26 cellular contexts compared by ENCODE assay signal in the genomic region with DNA sequence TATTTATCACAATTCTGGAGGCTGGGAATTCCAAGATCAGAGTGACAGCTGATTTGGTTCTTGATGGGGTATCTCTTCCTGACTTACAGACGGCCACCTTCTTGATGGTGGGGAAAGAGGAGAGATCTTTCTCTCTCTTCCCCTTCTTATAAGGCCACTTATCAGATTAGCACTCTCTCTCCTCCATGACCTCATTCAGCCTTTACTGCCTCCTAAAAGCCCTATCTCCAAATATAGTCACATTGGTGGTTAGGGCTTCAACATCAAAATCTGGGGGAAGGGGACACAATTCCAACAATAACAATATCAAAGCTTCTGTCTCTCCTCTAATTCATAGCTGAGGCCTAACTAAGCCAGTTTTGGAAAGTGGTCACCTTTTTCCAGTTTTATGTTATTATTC.
"Had no signal": no experiment of that assay in that cellular context is flagged by ENCODE, and none has a peak within 500 bp of the region (broad histone marks: within the 10 kb centered on the region; RNA-seq: fewer than 3 reads in every experiment).

No MANE protein-coding gene starts in this region.

- H3K9me3 ChIP-seq: left lung, upper lobe of right lung had no signal

- H3K4me1 ChIP-seq: upper lobe of right lung had no signal

- H3K4me3 ChIP-seq: left lung, lung, upper lobe of right lung had no signal

- H3K27ac ChIP-seq: foreskin keratinocyte, left lung, upper lobe of right lung, VCaP had no signal

- ATAC-seq: activated CD4-positive, CD25-positive, alpha-beta regulatory T cell treated with anti-CD3 and anti-CD28 coated beads, Interleukin-2, amount 50 U/mL, for 24 hours; activated CD8-positive, alpha-beta memory T cell treated with anti-CD3 and anti-CD28 coated beads, Interleukin-2, amount 10 ng/mL, durations not matched to agents 7 days and 5 days; activated CD8-positive, alpha-beta T cell treated with anti-CD3 and anti-CD28 coated beads for 36 hours; foreskin keratinocyte; naive thymus-derived CD4-positive, alpha-beta T cell; stimulated activated naive CD8-positive, alpha-beta T cell treated with anti-CD3 and anti-CD28 coated beads, Interleukin-15, Interleukin-2, amounts not matched to agents 100 U/mL and 50 U/mL, for 24 hours; T-helper 17 cell had no signal

- H3K27ac Mint-ChIP-seq: activated CD4-positive, alpha-beta T cell treated with anti-CD3 and anti-CD28 coated beads, Interleukin-2, amount 10 ng/mL, durations not matched to agents 7 days and 5 days; activated CD8-positive, alpha-beta memory T cell treated with anti-CD3 and anti-CD28 coated beads, Interleukin-2, amount 10 ng/mL, durations not matched to agents 7 days and 5 days; activated CD8-positive, alpha-beta T cell treated with anti-CD3 and anti-CD28 coated beads for 36 hours; activated naive CD4-positive, alpha-beta T cell treated with anti-CD3 and anti-CD28 coated beads, Interleukin-2, amount 50 U/mL, for 24 hours; immature natural killer cell; progenitor cell of endocrine pancreas; T-helper 17 cell had no signal

- H3K36me3 Mint-ChIP-seq: immature natural killer cell had no signal

- H3K27me3 ChIP-seq: brain microvascular endothelial cell, foreskin keratinocyte, left lung, upper lobe of right lung had no signal

- H3K4me1 Mint-ChIP-seq: neural crest cell had no signal

- H3K36me3 ChIP-seq: brain microvascular endothelial cell, left lung, upper lobe of right lung had no signal

- H3K4me3 Mint-ChIP-seq: activated CD4-positive, alpha-beta T cell treated with anti-CD3 and anti-CD28 coated beads, Interleukin-2, amount 10 ng/mL, durations not matched to agents 7 days and 5 days; activated CD8-positive, alpha-beta memory T cell treated with anti-CD3 and anti-CD28 coated beads, Interleukin-2, amount 10 ng/mL, durations not matched to agents 7 days and 5 days; activated CD8-positive, alpha-beta T cell treated with anti-CD3 and anti-CD28 coated beads for 36 hours; activated naive CD4-positive, alpha-beta T cell treated with anti-CD3 and anti-CD28 coated beads, Interleukin-2, amount 50 U/mL, for 24 hours; immature natural killer cell; neural crest cell; T-helper 17 cell had no signal

- H3K27me3 Mint-ChIP-seq: activated CD8-positive, alpha-beta T cell treated with anti-CD3 and anti-CD28 coated beads for 36 hours; activated naive CD4-positive, alpha-beta T cell treated with anti-CD3 and anti-CD28 coated beads, Interleukin-2, amount 50 U/mL, for 24 hours; T-helper 17 cell had no signal

- DNase-seq: activated CD4-positive, alpha-beta T cell treated with anti-CD3 and anti-CD28 coated beads, Interleukin-2, amount 10 ng/mL, durations not matched to agents 7 days and 5 days; activated CD8-positive, alpha-beta memory T cell treated with anti-CD3 and anti-CD28 coated beads, Interleukin-2, amount 10 ng/mL, durations not matched to agents 7 days and 5 days; activated CD8-positive, alpha-beta T cell treated with anti-CD3 and anti-CD28 coated beads for 36 hours; activated gamma-delta T cell treated with Interleukin-2 at 50 U/mL for 16 hours; activated T-cell treated with anti-CD3 and anti-CD28 coated beads for 4 hours; anterior cingulate cortex; caudate nucleus; dermis blood vessel endothelial cell; effector CD8-positive, alpha-beta T cell; foreskin keratinocyte; immature natural killer cell; kidney glomerular epithelial cell; left lung; naive thymus-derived CD4-positive, alpha-beta T cell; retina; stimulated activated CD4-positive, alpha-beta T cell treated with anti-CD3 and anti-CD28 coated beads, Interleukin-4, amount 100 ng/mL, for 24 hours; stimulated activated naive CD8-positive, alpha-beta T cell treated with anti-CD3 and anti-CD28 coated beads, Interleukin-15, Interleukin-2, amounts not matched to agents 100 U/mL and 50 U/mL, for 24 hours; T-helper 17 cell; upper lobe of right lung had no signal

- H3K9me3 Mint-ChIP-seq: activated CD8-positive, alpha-beta T cell treated with anti-CD3 and anti-CD28 coated beads for 36 hours; activated naive CD4-positive, alpha-beta T cell treated with anti-CD3 and anti-CD28 coated beads, Interleukin-2, amount 50 U/mL, for 24 hours; immature natural killer cell had no signal
